1 cellular context compared by ENCODE assay signal in the genomic region with DNA sequence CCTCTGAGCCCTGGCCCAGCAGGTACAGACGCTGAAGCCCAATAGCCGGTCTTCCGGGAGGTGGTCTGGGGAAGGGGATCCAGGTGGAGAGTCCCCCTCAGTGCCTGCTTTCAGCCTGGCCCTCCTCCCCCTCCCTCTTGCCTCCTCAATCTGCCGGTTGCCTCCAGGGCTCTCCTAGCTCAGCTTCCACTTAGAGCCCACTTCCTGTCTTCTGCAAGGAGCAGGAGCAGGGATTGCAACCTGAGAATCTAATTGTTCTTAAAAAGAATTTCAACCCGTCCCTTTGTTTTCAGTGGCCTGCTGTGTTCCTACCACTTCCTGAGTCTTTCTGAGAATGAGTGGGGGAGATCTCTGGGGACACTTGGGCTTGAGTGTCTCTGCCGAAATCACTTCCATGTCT.
TF ChIP-seq lines count a peak whose summit lies in the region.

No MANE protein-coding gene starts in this region.

TF ChIP-seq in HEK293, 187 proteins besides CTCF, POLR2A, EP300 and RAD21 (continued from another document):
- peak; percentile 43; the same call in 1 of the 2 replicates for TF ChIP-seq IKZF3 (tag by site-specific recombination; IDR thresholded peaks at IDR 0.05)
TF ChIP-seq in HEK293: peak in this region for 5; not testable (repeated sequence) for 182.
